ENCODE assay signal across 2 cellular contexts in the genomic region with DNA sequence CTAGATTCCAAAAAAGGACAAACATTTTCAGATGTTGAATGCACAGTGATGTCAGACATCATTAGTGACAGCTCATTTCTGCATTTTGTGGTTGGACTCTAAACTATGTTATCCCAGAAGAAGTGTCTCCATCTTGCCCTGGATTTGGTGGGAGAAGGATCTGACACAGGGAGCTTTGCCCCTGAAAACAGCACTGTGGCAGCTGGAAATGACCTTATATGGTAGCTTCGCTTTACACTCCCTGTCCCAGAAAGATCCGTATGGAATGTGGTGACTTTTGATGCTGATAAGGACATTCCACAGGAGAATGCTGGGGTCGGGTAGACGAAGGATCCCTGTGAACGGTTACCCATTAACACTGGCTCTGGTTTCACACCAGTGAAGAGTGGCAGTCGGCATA.
TF ChIP-seq lines count a peak whose summit lies in the region.

No MANE protein-coding gene starts in this region.

TF ChIP-seq in GM23338, 12 proteins besides CTCF, POLR2A, EP300 and RAD21 (continued from another document):
- TF ChIP-seq REST (IDR thresholded peaks at IDR 0.05; ENCODE audit: unreplicated experiment) = no peak

TF ChIP-seq in WTC11, 78 proteins besides CTCF, POLR2A, EP300 and RAD21 (continued from another document):
- TF ChIP-seq, protein P1, sequence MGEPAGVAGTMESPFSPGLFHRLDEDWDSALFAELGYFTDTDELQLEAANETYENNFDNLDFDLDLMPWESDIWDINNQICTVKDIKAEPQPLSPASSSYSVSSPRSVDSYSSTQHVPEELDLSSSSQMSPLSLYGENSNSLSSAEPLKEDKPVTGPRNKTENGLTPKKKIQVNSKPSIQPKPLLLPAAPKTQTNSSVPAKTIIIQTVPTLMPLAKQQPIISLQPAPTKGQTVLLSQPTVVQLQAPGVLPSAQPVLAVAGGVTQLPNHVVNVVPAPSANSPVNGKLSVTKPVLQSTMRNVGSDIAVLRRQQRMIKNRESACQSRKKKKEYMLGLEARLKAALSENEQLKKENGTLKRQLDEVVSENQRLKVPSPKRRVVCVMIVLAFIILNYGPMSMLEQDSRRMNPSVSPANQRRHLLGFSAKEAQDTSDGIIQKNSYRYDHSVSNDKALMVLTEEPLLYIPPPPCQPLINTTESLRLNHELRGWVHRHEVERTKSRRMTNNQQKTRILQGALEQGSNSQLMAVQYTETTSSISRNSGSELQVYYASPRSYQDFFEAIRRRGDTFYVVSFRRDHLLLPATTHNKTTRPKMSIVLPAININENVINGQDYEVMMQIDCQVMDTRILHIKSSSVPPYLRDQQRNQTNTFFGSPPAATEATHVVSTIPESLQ (CRISPR knock-in tag; IDR thresholded peaks at IDR 0.05) = no peak
- TF ChIP-seq RELA (CRISPR knock-in tag; IDR thresholded peaks at IDR 0.05; ENCODE audit: borderline replicate concordance) (no peak), CREM (CRISPR knock-in tag; IDR thresholded peaks at IDR 0.05) (no peak), ZNF416 (CRISPR knock-in tag; IDR thresholded peaks at IDR 0.05) (no peak)
TF ChIP-seq in WTC11: peak in this region for 0.
